In the genomic region with DNA sequence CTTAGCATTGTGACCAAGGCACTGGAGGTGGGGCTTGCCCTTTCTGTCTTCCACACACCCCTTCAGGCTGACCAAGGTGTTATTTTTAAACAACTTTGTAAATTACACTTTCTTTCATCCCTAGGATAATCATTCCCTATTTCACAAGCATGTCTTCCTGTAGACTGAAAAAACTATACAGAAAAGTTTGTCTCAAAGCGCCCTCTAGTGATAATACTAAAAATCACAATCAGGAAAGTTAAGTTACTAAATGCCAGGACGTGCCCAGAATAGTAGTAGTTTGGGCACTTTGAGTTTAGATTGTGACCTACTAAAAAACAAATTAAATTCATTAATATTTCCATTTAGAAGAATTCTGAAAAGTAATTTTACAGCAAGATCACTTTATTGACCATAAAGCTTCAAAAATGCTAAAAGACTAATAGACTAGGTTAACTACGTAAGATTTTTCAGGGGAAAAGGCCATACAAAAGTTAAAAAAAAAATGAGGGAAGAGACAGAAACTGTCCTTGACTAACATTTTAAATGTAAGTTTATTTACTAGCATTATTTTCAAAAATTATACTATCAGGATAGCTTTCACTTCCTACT, we compare ENCODE assay signal across 9 cellular contexts.
DNase-seq lines count a peak whose midpoint lies in the region; ATAC-seq and TF ChIP-seq lines count a peak whose summit lies in the region.
"Had no signal": no experiment of that assay in that cellular context is flagged by ENCODE, and none has a peak within 500 bp of the region (broad histone marks: within the 10 kb centered on the region; RNA-seq: fewer than 3 reads in every experiment).

No MANE protein-coding gene starts in this region.

- 28 to 32% methylated on average over 3 of the region's 3 CpGs for WGBS in tibial nerve, 2 donors

- no peak for ATAC-seq in activated B cell treated with CpG ODN at 0.5 μM for 24 hours (ENCODE audit: low read depth)
- ATAC-seq in HG03469 (IDR thresholded peaks at IDR 0.05; ENCODE audit: unreplicated experiment), result no peak

- H3K36me3 ChIP-seq in tibial nerve, result no peaks in the 10 kb centered on the region
- H3K36me3 ChIP-seq: BLaER1 had no signal

- H3K27me3 ChIP-seq in tibial nerve, result no peaks in the 10 kb centered on the region
- H3K27me3 ChIP-seq: BLaER1 had no signal

- peaks cover 2% of the 10 kb centered on the region for H3K9me3 Mint-ChIP-seq in activated B cell treated with CpG ODN at 0.5 μM for 24 hours

- TF ChIP-seq EP300 in tibial nerve (IDR thresholded peaks at IDR 0.05), result no peak

- H3K9me3 ChIP-seq in tibial nerve, result no peaks in the 10 kb centered on the region

- TF ChIP-seq CTCF in activated B cell treated with CpG ODN at 0.5 μM for 24 hours (IDR thresholded peaks at IDR 0.05), result peak; percentile 54
- TF ChIP-seq CTCF in tibial nerve (IDR thresholded peaks at IDR 0.05), result peak; percentile 34 to 69 (median 41)

- no peak for TF ChIP-seq POLR2A in tibial nerve (IDR thresholded peaks at IDR 0.05)

- no peak overlapping the region for H3K27ac ChIP-seq in tibial nerve
- H3K27ac ChIP-seq: BLaER1 had no signal

- H3K36me3 Mint-ChIP-seq in activated B cell treated with CpG ODN at 0.5 μM for 24 hours (ENCODE audit: low read depth), result no peaks in the 10 kb centered on the region

- H3K4me1 ChIP-seq in tibial nerve, result no peaks in the 10 kb centered on the region

- peaks cover 2% of the 10 kb centered on the region for H3K4me1 Mint-ChIP-seq in activated B cell treated with CpG ODN at 0.5 μM for 24 hours

- no peak overlapping the region for H3K27ac Mint-ChIP-seq in activated B cell treated with CpG ODN at 0.5 μM for 24 hours

- H3K4me3 Mint-ChIP-seq in activated B cell treated with CpG ODN at 0.5 μM for 24 hours, result no peak overlapping the region

- intact Hi-C loops in activated B cell treated with CpG ODN at 0.5 μM for 24 hours (cut with micrococcal nuclease), result no loop called here

- H3K27me3 Mint-ChIP-seq in activated B cell treated with CpG ODN at 0.5 μM for 24 hours, result no peaks in the 10 kb centered on the region

- CTCF ChIA-PET in activated B cell treated with CpG ODN at 0.5 μM for 24 hours (lab: Charles Lee), result interaction anchor here (0.7 to 1.3 kb wide), 4 partner anchors 11 to 422 kb away, joined by 3 to 8 read pairs (median 4); no protein-coding TSS in a partner anchor

- DNase-seq in DMS79 treated with DMSO at 0.1 percent for 48 hours (lab: John Stamatoyannopoulos, UW) (peak; percentile 16), DMS79 (lab: John Stamatoyannopoulos, UW) (no peak), NCI-H1105 treated with DMSO at 0.1 percent for 48 hours (lab: John Stamatoyannopoulos, UW) (peak; percentile 61), activated B cell treated with CpG ODN at 0.5 μM for 24 hours (no peak), iPS-NIHi11 (ENCODE audit: low spot score) (peak; percentile 51), tibial nerve (ENCODE audit: low spot score in 2 of 2) (no peak)
- DNase-seq in activated CD4-positive, alpha-beta T cell treated with anti-CD3 and anti-CD28 coated beads for 48 hours, result no peak

- POLR2A ChIA-PET in activated B cell treated with CpG ODN at 0.5 μM for 24 hours (lab: Charles Lee), result no interaction called here

- no peak overlapping the region for H3K4me3 ChIP-seq in tibial nerve
- H3K4me3 ChIP-seq: BLaER1 had no signal

Comparison
In these comparisons a context has a peak if more than half of its experiments do, and no peak if none do; other contexts are left out.
1. DNase-seq: peak in DMS79 treated with DMSO at 0.1 percent for 48 hours (single experiment), NCI-H1105 treated with DMSO at 0.1 percent for 48 hours (single experiment) and iPS-NIHi11 (single experiment); none in DMS79 (single experiment), activated B cell treated with CpG ODN at 0.5 μM for 24 hours (single experiment), tibial nerve (0 of 2) and activated CD4-positive, alpha-beta T cell treated with anti-CD3 and anti-CD28 coated beads for 48 hours (single experiment).